Comparison of ENCODE assay signal across 30 cellular contexts in genomic region chr1:210700083-210700482, GRCh38.
"Had no signal": no experiment of that assay in that cellular context is flagged by ENCODE, and none has a peak within 500 bp of the region (broad histone marks: within the 10 kb centered on the region; RNA-seq: fewer than 3 reads in every experiment).

No MANE protein-coding gene starts in this region.

- H3K4me1 ChIP-seq: ascending aorta, breast epithelium, colonic mucosa had no signal

- H3K27me3 ChIP-seq: ascending aorta, breast epithelium, cardiac muscle cell, colonic mucosa, dorsolateral prefrontal cortex had no signal

- DNase-seq: activated CD4-positive, alpha-beta memory T cell treated with anti-CD3 and anti-CD28 coated beads for 36 hours; activated CD4-positive, alpha-beta T cell treated with anti-CD3 and anti-CD28 coated beads for 36 hours; activated CD4-positive, alpha-beta T cell treated with anti-CD3 and anti-CD28 coated beads, Interleukin-2, amount 10 ng/mL, durations not matched to agents 24 days and 14 days; activated CD4-positive, CD25-positive, alpha-beta regulatory T cell; activated CD4-positive, CD25-positive, alpha-beta regulatory T cell treated with anti-CD3 and anti-CD28 coated beads, Interleukin-2, amount 50 U/mL, for 72 hours; activated CD8-positive, alpha-beta memory T cell treated with anti-CD3 and anti-CD28 coated beads, Interleukin-2, amount 10 ng/mL, durations not matched to agents 7 days and 5 days; activated CD8-positive, alpha-beta memory T cell treated with anti-CD3 and anti-CD28 coated beads, Interleukin-2, amount 50 U/mL, for 4 hours; activated CD8-positive, alpha-beta T cell treated with anti-CD3 and anti-CD28 coated beads, Interleukin-2, amount 10 ng/mL, durations not matched to agents 7 days and 5 days; activated gamma-delta T cell; activated naive CD4-positive, alpha-beta T cell; activated naive CD4-positive, alpha-beta T cell treated with anti-CD3 and anti-CD28 coated beads, Interleukin-2, amount 10 ng/mL, durations not matched to agents 7 days and 5 days; activated naive CD8-positive, alpha-beta T cell treated with anti-CD3 and anti-CD28 coated beads, Interleukin-2, amount 10 ng/mL, durations not matched to agents 7 days and 5 days; activated T-cell treated with anti-CD3 and anti-CD28 coated beads, Interleukin-2, amount 50 U/mL, for 1 hour; activated T-cell treated with anti-CD3 and anti-CD28 coated beads, Interleukin-2, amount 50 U/mL, for 48 hours; central memory CD4-positive, alpha-beta T cell; cerebellar nuclear complex; colonic mucosa; dorsolateral prefrontal cortex; effector memory CD4-positive, alpha-beta T cell; endodermal cell; foreskin fibroblast; head of caudate nucleus; T-helper 17 cell; T1000 had no signal

- FAIRE-seq: frontal cortex had no signal

- H3K27ac ChIP-seq: ascending aorta, breast epithelium, cardiac muscle cell, colonic mucosa had no signal

- ATAC-seq: activated CD4-positive, alpha-beta T cell treated with anti-CD3 and anti-CD28 coated beads for 36 hours; activated CD8-positive, alpha-beta memory T cell treated with anti-CD3 and anti-CD28 coated beads, Interleukin-2, amount 10 ng/mL, durations not matched to agents 7 days and 5 days; activated CD8-positive, alpha-beta T cell treated with anti-CD3 and anti-CD28 coated beads, Interleukin-2, amount 10 ng/mL, durations not matched to agents 7 days and 5 days; activated naive CD4-positive, alpha-beta T cell treated with anti-CD3 and anti-CD28 coated beads, Interleukin-2, amount 50 U/mL, for 72 hours; esophagus mucosa; T-helper 17 cell had no signal

- H3K9me3 ChIP-seq: ascending aorta, breast epithelium, colonic mucosa had no signal

- H3K36me3 ChIP-seq: ascending aorta, breast epithelium, cardiac muscle cell, colonic mucosa had no signal

- H3K4me3 ChIP-seq: ascending aorta, breast epithelium, cardiac muscle cell, colonic mucosa, dorsolateral prefrontal cortex had no signal
